14 cellular contexts compared by ENCODE assay signal in genomic region chr17:65546579-65546978, GRCh38. TPM values are rescaled to one million over a fixed set of nuclear protein-coding genes. Genes with fewer than 3 reads are reported as not detected.
A peak's percentile ranks its signal among the peaks of the same experiment; 100 is the strongest.
DNase-seq lines count a peak whose midpoint lies in the region; ATAC-seq and TF ChIP-seq lines count a peak whose summit lies in the region.
"Had no signal": no experiment of that assay in that cellular context is flagged by ENCODE, and none has a peak within 500 bp of the region (broad histone marks: within the 10 kb centered on the region; RNA-seq: fewer than 3 reads in every experiment).

No MANE protein-coding gene starts in this region.

- H3K27me3 ChIP-seq in heart left ventricle: no peaks in the 10 kb centered on the region
- no peaks in the 10 kb centered on the region for H3K27me3 ChIP-seq in uterus

- no peak for DNase-seq in heart left ventricle
- DNase-seq in Right ventricle myocardium inferior (ENCODE audit: missing footprints): no peak
- no peak for DNase-seq in endothelial cell (ENCODE audit: low spot score)
- no peak for DNase-seq in nephron progenitor cell
- DNase-seq in uterus: no peak
- DNase-seq in NCI-H187 treated with DMSO at 0.1 percent for 48 hours (lab: John Stamatoyannopoulos, UW): no peak
- DNase-seq in SKM-1 (lab: John Stamatoyannopoulos, UW; ENCODE audit: unreplicated experiment): no peak
- no peak for DNase-seq in C1 segment of cervical spinal cord (lab: John Stamatoyannopoulos, UW)
- DNase-seq: activated CD4-positive, alpha-beta T cell treated with anti-CD3 and anti-CD28 coated beads, Interleukin-2, amount 10 ng/mL, durations not matched to agents 7 days and 5 days; activated T-cell treated with anti-CD3 and anti-CD28 coated beads, Interleukin-2, amount 50 U/mL, for 1 hour; Calu3; NCI-H345; stimulated activated naive CD8-positive, alpha-beta T cell treated with anti-CD3 and anti-CD28 coated beads, Interleukin-15, amount 100 ng/mL, for 72 hours had no signal

- TF ChIP-seq POLR2A in heart left ventricle (IDR thresholded peaks at IDR 0.05) (no peak), uterus (IDR thresholded peaks at IDR 0.05) (no peak)

- peaks cover 0 to 86% (median 41%) of the 10 kb centered on the region in 12 donors for H3K4me1 ChIP-seq in heart left ventricle
- peaks cover 19 to 22% of the 10 kb centered on the region in 2 donors for H3K4me1 ChIP-seq in uterus

- intact Hi-C loops in heart left ventricle (cut with DNase I): loop anchor here in 3 of 10 donors (2.0 to 10.0 kb wide), 2 partner anchors 84 to 618 kb away; no protein-coding TSS in a partner anchor
- intact Hi-C loops in Right ventricle myocardium inferior (cut with DNase I): loop anchor here (2.0 kb wide), 1 partner anchor 84 kb away; no protein-coding TSS in a partner anchor
- intact Hi-C loops in uterus (cut with DNase I; ENCODE audit: low total_unique reads): no loop called here

- ATAC-seq in heart left ventricle (peak in 1 of 4 donors; percentile 5), Right ventricle myocardium inferior (no peak)
- ATAC-seq: stimulated activated naive CD8-positive, alpha-beta T cell treated with anti-CD3 and anti-CD28 coated beads, Interleukin-15, amount 100 ng/mL, for 72 hours had no signal

- peaks cover 0 to 13% (median 5%) of the 10 kb centered on the region in 9 donors for H3K36me3 ChIP-seq in heart left ventricle
- H3K36me3 ChIP-seq in uterus: no peaks in the 10 kb centered on the region

- H3K36me3 Mint-ChIP-seq in endothelial cell (ENCODE audit: low read depth, unreplicated experiment): peaks cover 38% of the 10 kb centered on the region
- H3K36me3 Mint-ChIP-seq in nephron progenitor cell (ENCODE audit: low read depth): peaks cover 52% of the 10 kb centered on the region

- WGBS in heart left ventricle, 4 donors: 71 to 75% (median 74%) methylated on average over 4 of the region's 4 CpGs

- TF ChIP-seq CTCF in heart left ventricle (IDR thresholded peaks at IDR 0.05) (no peak), endothelial cell (IDR thresholded peaks at IDR 0.05; ENCODE audit: unreplicated experiment) (no peak), nephron progenitor cell (IDR thresholded peaks at IDR 0.05) (no peak), uterus (IDR thresholded peaks at IDR 0.05) (no peak)

- H3K4me3 Mint-ChIP-seq in endothelial cell (ENCODE audit: unreplicated experiment): peak overlapping the region; percentile 25
- H3K4me3 Mint-ChIP-seq in nephron progenitor cell: no peak overlapping the region
- H3K4me3 Mint-ChIP-seq: activated CD4-positive, alpha-beta T cell treated with anti-CD3 and anti-CD28 coated beads, Interleukin-2, amount 10 ng/mL, durations not matched to agents 7 days and 5 days; stimulated activated naive CD8-positive, alpha-beta T cell treated with anti-CD3 and anti-CD28 coated beads, Interleukin-15, amount 100 ng/mL, for 72 hours had no signal

- H3K9me3 Mint-ChIP-seq in endothelial cell (ENCODE audit: unreplicated experiment) (no peaks in the 10 kb centered on the region), nephron progenitor cell (no peaks in the 10 kb centered on the region)
- H3K9me3 Mint-ChIP-seq: activated CD4-positive, alpha-beta T cell treated with anti-CD3 and anti-CD28 coated beads, Interleukin-2, amount 10 ng/mL, durations not matched to agents 7 days and 5 days; stimulated activated naive CD8-positive, alpha-beta T cell treated with anti-CD3 and anti-CD28 coated beads, Interleukin-15, amount 100 ng/mL, for 72 hours had no signal

- H3K27me3 Mint-ChIP-seq in endothelial cell (ENCODE audit: unreplicated experiment) (peaks cover 11% of the 10 kb centered on the region), nephron progenitor cell (ENCODE audit: low read depth, poor library complexity) (no peaks in the 10 kb centered on the region)
- H3K27me3 Mint-ChIP-seq: activated CD4-positive, alpha-beta T cell treated with anti-CD3 and anti-CD28 coated beads, Interleukin-2, amount 10 ng/mL, durations not matched to agents 7 days and 5 days; stimulated activated naive CD8-positive, alpha-beta T cell treated with anti-CD3 and anti-CD28 coated beads, Interleukin-15, amount 100 ng/mL, for 72 hours had no signal

- H3K9me3 ChIP-seq in heart left ventricle (no peaks in the 10 kb centered on the region), uterus (no peaks in the 10 kb centered on the region)

- H3K27ac ChIP-seq in heart left ventricle (peak overlapping the region in 11 of 12 donors; percentile 34 to 90 (median 81)), uterus (peak overlapping the region; percentile 51 to 59)

- H3K4me3 ChIP-seq in heart left ventricle: no peak overlapping the region
- no peak overlapping the region for H3K4me3 ChIP-seq in uterus
- H3K4me3 ChIP-seq: skin epidermis had no signal

- H3K4me1 Mint-ChIP-seq in endothelial cell (ENCODE audit: unreplicated experiment) (peaks cover 58% of the 10 kb centered on the region), nephron progenitor cell (peaks cover 50% of the 10 kb centered on the region)

- no peak overlapping the region for H3K27ac Mint-ChIP-seq in endothelial cell (ENCODE audit: unreplicated experiment)
- H3K27ac Mint-ChIP-seq in nephron progenitor cell: peak overlapping the region; percentile 76
- H3K27ac Mint-ChIP-seq: activated CD4-positive, alpha-beta T cell treated with anti-CD3 and anti-CD28 coated beads, Interleukin-2, amount 10 ng/mL, durations not matched to agents 7 days and 5 days had no signal

RNA-seq across cellular contexts. Expression of gene AXIN2, which starts 14.9 kb away (rescaled TPM):
- total RNA-seq in heart left ventricle (10 to 100 TPM in 6 of 9 donors, 1 to 10 TPM in 3; 5.7 to 24.0 (median 12.9) TPM), Right ventricle myocardium inferior (22.2 TPM), endothelial cell (ENCODE audit: unreplicated experiment) (44.8 TPM), uterus (10 to 100 TPM in 3 of 4 donors, 1 to 10 TPM in 1; 8.2 to 65.1 (median 42.0) TPM)
- polyA plus RNA-seq in heart left ventricle: 10 to 100 TPM in 1 of 2 donors, 1 to 10 TPM in 1; 5.6 to 20.0 TPM
